Comparison of ENCODE assay signal across 9 cellular contexts in the genomic region with DNA sequence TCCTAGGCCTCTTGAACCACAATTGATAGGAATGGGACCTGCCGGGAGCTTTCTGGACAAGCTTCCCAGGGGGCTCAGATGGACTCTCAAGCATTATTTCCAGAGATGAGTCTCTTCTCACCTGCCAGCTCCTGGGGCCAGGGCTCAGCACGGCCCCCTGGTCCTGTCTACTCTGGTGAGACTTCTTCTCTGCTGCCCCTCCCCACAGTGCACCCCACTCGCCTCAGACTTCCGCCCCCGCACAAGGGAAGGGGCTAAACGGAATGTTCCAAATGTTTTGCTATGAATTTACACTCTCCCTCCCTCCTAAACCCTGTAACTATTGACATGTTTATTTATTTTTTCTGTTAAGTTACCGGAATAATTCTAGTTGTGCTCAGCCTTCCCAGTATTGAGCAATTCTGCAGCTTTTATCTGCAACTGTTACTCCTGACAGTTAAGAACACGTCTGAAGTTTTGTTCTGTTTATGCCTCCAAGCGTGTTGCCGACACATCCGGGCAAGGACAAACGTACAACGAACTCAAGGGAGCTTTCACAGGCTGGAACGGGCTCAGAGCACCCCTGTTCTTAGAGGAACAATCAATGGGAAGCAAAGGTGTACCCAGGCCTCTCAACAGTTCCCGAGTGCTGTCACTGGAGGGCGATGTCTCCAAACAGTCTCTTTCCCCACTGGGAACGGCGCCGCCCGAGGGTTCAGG. TPM values are rescaled to one million over a fixed set of nuclear protein-coding genes. Genes with fewer than 3 reads are reported as not detected.
DNase-seq lines count a peak whose midpoint lies in the region; ATAC-seq, FAIRE-seq and TF ChIP-seq lines count a peak whose summit lies in the region.
"Had no signal": no experiment of that assay in that cellular context is flagged by ENCODE, and none has a peak within 500 bp of the region (broad histone marks: within the 10 kb centered on the region; RNA-seq: fewer than 3 reads in every experiment).

No MANE protein-coding gene starts in this region.

- WGBS in small intestine, 3 donors, result 26 to 34% (median 28%) methylated on average over 20 of the region's 20 CpGs

- H3K9me3 ChIP-seq in small intestine (ENCODE audit: control insufficient read depth, low read depth), result no peaks in the 10 kb centered on the region
- H3K9me3 ChIP-seq: BLaER1 treated with 17β-estradiol and CSF1 and Interleukin-3, amounts not matched to agents 10 nM and 100 nM had no signal

- DNase-seq in NCI-H1436 (lab: John Stamatoyannopoulos, UW) (peak; percentile 78), NCI-H1436 treated with DMSO at 0.1 percent for 48 hours (lab: John Stamatoyannopoulos, UW) (no peak), HT1080 (ENCODE audit: low read depth) (peak; percentile 63), RCC 7860 (ENCODE audit: low spot score) (peak; percentile 60), astrocyte of the cerebellum (ENCODE audit: low read depth) (no peak), hippocampal formation (lab: John Stamatoyannopoulos, UW) (peak; percentile 24 to 28), small intestine (peak; percentile 70)

- TF ChIP-seq CTCF in astrocyte of the cerebellum (IDR thresholded peaks at IDR 0.05; ENCODE audit: low read depth, low read length, missing control alignments), result peak; percentile 85

- H3K4me3 ChIP-seq in astrocyte of the cerebellum (ENCODE audit: low read depth, low read length), result no peak overlapping the region
- no peak overlapping the region for H3K4me3 ChIP-seq in small intestine (ENCODE audit: low read depth in 1 of 2, low read length in 2 of 2)
- H3K4me3 ChIP-seq: BLaER1 treated with 17β-estradiol and CSF1 and Interleukin-3, amounts not matched to agents 10 nM and 100 nM had no signal

- in situ Hi-C loops in astrocyte of the cerebellum (cut with HindIII; ENCODE audit: low sequenced_read_pairs), result loop anchor here (25.0 kb wide), 1 partner anchor 236 kb away; no protein-coding TSS in a partner anchor

- no peaks in the 10 kb centered on the region for H3K36me3 ChIP-seq in small intestine (ENCODE audit: control insufficient read depth in 2 of 2, insufficient read depth in 2 of 2, low read length in 2 of 2)
- H3K36me3 ChIP-seq: BLaER1 treated with 17β-estradiol and CSF1 and Interleukin-3, amounts not matched to agents 10 nM and 100 nM had no signal

- peak; percentile 79 for ATAC-seq in GM21576 (IDR thresholded peaks at IDR 0.05; ENCODE audit: unreplicated experiment)

- H3K27me3 ChIP-seq in small intestine (ENCODE audit: control insufficient read depth in 2 of 2, insufficient read depth in 2 of 2, low read length in 2 of 2), result peaks cover 0 to 4% of the 10 kb centered on the region in 2 donors
- H3K27me3 ChIP-seq: BLaER1 treated with 17β-estradiol and CSF1 and Interleukin-3, amounts not matched to agents 10 nM and 100 nM had no signal

- peaks cover 0 to 7% of the 10 kb centered on the region in 2 donors for H3K4me1 ChIP-seq in small intestine (ENCODE audit: control insufficient read depth in 2 of 2, insufficient read depth in 1 of 2, low read depth in 1 of 2, low read length in 1 of 2)

- FAIRE-seq in RCC 7860 (lab: Jason Lieb, UNC) (peak; percentile 40), small intestine (lab: Jason Lieb, UNC) (no peak)

- no peak overlapping the region for H3K27ac ChIP-seq in small intestine (ENCODE audit: low read depth in 1 of 2, low read length in 1 of 2)
- H3K27ac ChIP-seq: BLaER1 treated with 17β-estradiol and CSF1 and Interleukin-3, amounts not matched to agents 10 nM and 100 nM had no signal

RNA-seq across cellular contexts. Expression of a gene that starts 55.2 kb away (rescaled TPM):
- 3.5 and 8.5 TPM in 2 replicates for total RNA-seq in HT1080 (2014; rRNA removed; shearing (Covaris generic))
- polyA plus RNA-seq in HT1080 (2015; cell fraction: cytosol; rRNA removed), result 8.1 and 11.0 TPM in 2 replicates
- polyA plus RNA-seq in HT1080 (2015; cell fraction: nucleus; rRNA removed), result 30.5 and 37.2 TPM in 2 replicates
- 10 to 100 TPM in 1 of 3 donors, 1 to 10 TPM in 2; 4.9 to 11.2 (median 8.1) TPM for polyA plus RNA-seq in small intestine

Comparison
In these comparisons a context has a peak if more than half of its experiments do, and no peak if none do; other contexts are left out.
1. DNase-seq: peak in NCI-H1436 (single experiment), HT1080 (single experiment), RCC 7860 (single experiment), hippocampal formation (2 of 2) and small intestine (single experiment); none in NCI-H1436 treated with DMSO at 0.1 percent for 48 hours (single experiment) and astrocyte of the cerebellum (single experiment).